16 cellular contexts compared by ENCODE assay signal in the genomic region with DNA sequence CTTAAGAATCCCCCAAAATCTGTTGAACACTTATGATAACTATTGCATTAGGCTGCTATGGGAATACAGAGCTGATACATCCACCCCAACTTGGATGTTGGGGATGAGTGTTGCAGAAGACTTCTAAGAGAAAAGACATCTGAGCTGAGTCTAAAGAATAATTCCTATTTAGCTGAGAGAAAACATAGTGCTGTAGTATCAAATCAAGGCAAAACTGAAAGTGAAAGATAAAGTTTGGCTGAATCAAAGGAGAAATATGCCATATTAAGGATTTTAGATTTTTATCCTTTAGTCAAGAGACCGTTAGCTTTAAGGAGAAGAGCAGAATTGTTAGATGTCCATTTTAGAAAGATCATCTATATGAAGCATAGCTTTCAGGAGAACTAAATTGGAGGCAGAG.
DNase-seq lines count a peak whose midpoint lies in the region; ATAC-seq, FAIRE-seq and TF ChIP-seq lines count a peak whose summit lies in the region.
"Had no signal": no experiment of that assay in that cellular context is flagged by ENCODE, and none has a peak within 500 bp of the region (broad histone marks: within the 10 kb centered on the region; RNA-seq: fewer than 3 reads in every experiment).

No MANE protein-coding gene starts in this region.

- peak; percentile 58 for ATAC-seq in left lobe of liver

- H3K9me2 ChIP-seq in GM23248 (ENCODE audit: insufficient read depth): no peaks in the 10 kb centered on the region

- H4K20me1 ChIP-seq in GM23248 (ENCODE audit: insufficient read depth): no peaks in the 10 kb centered on the region
- H4K20me1 ChIP-seq: BLaER1 had no signal

- H3K27me3 ChIP-seq in GM23248 (replicated peaks; ENCODE audit: insufficient read depth): no peaks in the 10 kb centered on the region
- no peaks in the 10 kb centered on the region for H3K27me3 ChIP-seq in adipocyte (replicated peaks; ENCODE audit: control insufficient read depth, insufficient read depth, low read length)
- no peaks in the 10 kb centered on the region for H3K27me3 ChIP-seq in prostate gland (replicated peaks; ENCODE audit: insufficient read depth)
- H3K27me3 ChIP-seq: BLaER1 had no signal

- TF ChIP-seq POLR2A in H54 (IDR thresholded peaks at IDR 0.05; ENCODE audit: low read depth, low read length): no peak
- TF ChIP-seq POLR2A in prostate gland (IDR thresholded peaks at IDR 0.05): no peak

- WGBS in GM23248 (ENCODE audit: low coverage in 1 of 2, low lambda C conversion rate in 2 of 2, missing lambda C conversion rate in 2 of 2), 2 experiments: 0 to 9% methylated on average over 1 of the region's 1 CpG
- 68% methylated on average over 1 of the region's 1 CpG for WGBS in prostate gland

- H3K27ac ChIP-seq in GM23248: no peak overlapping the region
- H3K27ac ChIP-seq in prostate gland: no peak overlapping the region
- H3K27ac ChIP-seq: BLaER1 had no signal

- H3K36me3 ChIP-seq in GM23248 (ENCODE audit: low read depth): no peaks in the 10 kb centered on the region
- no peaks in the 10 kb centered on the region for H3K36me3 ChIP-seq in adipocyte (ENCODE audit: control insufficient read depth, insufficient read depth, low read length, severe bottlenecking)
- no peaks in the 10 kb centered on the region for H3K36me3 ChIP-seq in prostate gland
- H3K36me3 ChIP-seq: BLaER1, HAP-1 had no signal

- DNase-seq in AG10803 (ENCODE audit: low read depth) (no peak), GM23248 (peak; percentile 4), adipocyte (ENCODE audit: low read depth) (no peak), left lobe of liver (ENCODE audit: low spot score) (no peak), NCI-H187 treated with DMSO at 0.1 percent for 48 hours (lab: John Stamatoyannopoulos, UW) (no peak), H54 (ENCODE audit: insufficient read length, low spot score) (no peak), prostate gland (ENCODE audit: low spot score) (no peak)
- DNase-seq: EL, Kasumi-1, MV-4-11, NCI-H1417 treated with DMSO at 0.1 percent for 48 hours, NCI-H2029 treated with DMSO at 0.1 percent for 48 hours, NCI-H524 had no signal

- H3F3A ChIP-seq in GM23248 (ENCODE audit: insufficient read depth): no peaks in the 10 kb centered on the region

- in situ Hi-C loops in GM23248 (cut with MboI): no loop called here

- no peaks in the 10 kb centered on the region for H3K4me1 ChIP-seq in GM23248 (ENCODE audit: insufficient read depth)
- H3K4me1 ChIP-seq in adipocyte (ENCODE audit: control insufficient read depth, insufficient read depth, low read length): no peaks in the 10 kb centered on the region
- no peaks in the 10 kb centered on the region for H3K4me1 ChIP-seq in prostate gland (replicated peaks)
- H3K4me1 ChIP-seq: BLaER1, HAP-1 had no signal

- H3K9me3 ChIP-seq in GM23248 (ENCODE audit: low read depth) (no peaks in the 10 kb centered on the region), adipocyte (ENCODE audit: control insufficient read depth, low read length) (no peaks in the 10 kb centered on the region), prostate gland (no peaks in the 10 kb centered on the region)
- H3K9me3 ChIP-seq: BLaER1, HAP-1 had no signal

- peak overlapping the region; percentile 36; the same call in 1 of the 2 replicates for H2AFZ ChIP-seq in GM23248

- no peak for TF ChIP-seq CTCF in AG10803 (conservative IDR thresholded peaks at IDR 0.05; ENCODE audit: low read length)
- TF ChIP-seq CTCF in prostate gland (IDR thresholded peaks at IDR 0.05): no peak

- no peak for FAIRE-seq in H54 (lab: Jason Lieb, UNC)
- FAIRE-seq: GM18507 had no signal

- H3K4me2 ChIP-seq in GM23248 (ENCODE audit: unreplicated experiment): no peak overlapping the region
- H3K4me2 ChIP-seq: BLaER1 had no signal

- no peaks in the 10 kb centered on the region for H3K79me2 ChIP-seq in GM23248 (ENCODE audit: insufficient read depth)

- H3K4me3 ChIP-seq in AG10803 (ENCODE audit: low read length) (peak overlapping the region; percentile 18), GM23248 (peak overlapping the region; percentile 37; the same call in 1 of the 2 replicates), adipocyte (ENCODE audit: low read length) (peak overlapping the region; percentile 15), prostate gland (no peak overlapping the region)
- H3K4me3 ChIP-seq: BLaER1, HAP-1 had no signal

- H3K9ac ChIP-seq in GM23248: no peak overlapping the region
- no peak overlapping the region for H3K9ac ChIP-seq in adipocyte (ENCODE audit: low read length)
- H3K9ac ChIP-seq: BLaER1 had no signal

- intact Hi-C loops in prostate gland (cut with DNase I): no loop called here

Comparison
In these comparisons a context has a peak if more than half of its experiments do, and no peak if none do; other contexts are left out.
1. H3K4me3 ChIP-seq: peak in AG10803 (single experiment), GM23248 (single experiment) and adipocyte (single experiment); none in prostate gland (0 of 2).